ENCODE assay signal across 9 cellular contexts in the genomic region with DNA sequence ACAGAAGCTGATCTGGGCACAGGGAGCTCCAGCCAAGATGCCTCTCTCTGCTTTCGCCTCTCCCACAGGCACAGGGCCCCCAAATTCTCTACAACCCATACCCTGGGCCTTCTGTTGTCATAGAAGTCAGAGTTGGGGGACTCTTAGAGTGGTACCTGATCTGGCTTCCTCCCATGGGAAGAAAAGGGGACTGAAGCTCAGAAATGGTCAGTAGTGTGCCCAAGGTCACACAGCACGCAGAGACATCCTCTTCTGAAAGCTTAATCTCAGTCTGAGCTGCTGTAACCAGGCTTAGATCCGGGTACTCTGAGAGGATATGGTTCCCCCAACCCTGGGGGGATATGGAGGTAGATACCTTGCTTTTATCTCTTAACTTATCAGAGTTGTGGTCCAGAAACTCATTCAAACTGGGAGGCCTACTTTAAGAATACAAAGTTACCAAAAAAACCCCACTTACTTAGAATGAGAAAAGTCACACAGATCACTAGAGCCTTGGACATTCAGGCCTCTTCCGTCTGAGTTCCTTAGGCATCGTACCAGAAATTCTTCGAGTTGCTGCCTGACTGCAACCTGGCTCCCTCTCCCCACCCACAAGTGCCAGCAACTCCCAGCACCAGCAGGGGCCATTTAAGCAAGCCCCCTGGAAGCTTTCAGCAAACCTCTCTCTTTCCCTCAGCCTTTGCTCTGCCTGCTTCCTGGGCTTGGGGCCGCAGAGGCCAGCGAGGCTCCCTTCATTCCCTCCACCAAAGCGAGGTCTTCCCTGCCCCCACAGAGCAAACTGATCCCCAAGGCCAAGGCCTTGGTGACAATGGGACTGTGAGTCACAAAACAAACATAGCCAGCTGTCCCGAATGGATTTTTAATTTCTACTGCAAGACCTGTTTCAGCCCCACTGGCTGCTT. TPM values are rescaled to one million over a fixed set of nuclear protein-coding genes. Genes with fewer than 3 reads are reported as not detected.
A peak's percentile ranks its signal among the peaks of the same experiment; 100 is the strongest.
DNase-seq lines count a peak whose midpoint lies in the region; ATAC-seq and TF ChIP-seq lines count a peak whose summit lies in the region.
"Had no signal": no experiment of that assay in that cellular context is flagged by ENCODE, and none has a peak within 500 bp of the region (broad histone marks: within the 10 kb centered on the region; RNA-seq: fewer than 3 reads in every experiment).

No MANE protein-coding gene starts in this region.

- intact Hi-C loops in body of pancreas (cut with DNase I), result no loop called here

- H3K27me3 ChIP-seq in body of pancreas, result no peaks in the 10 kb centered on the region
- H3K27me3 ChIP-seq in skeletal muscle satellite cell (ENCODE audit: control insufficient read depth, insufficient read depth, low read length), result no peaks in the 10 kb centered on the region

- peak overlapping the region; percentile 92 to 99 (median 95) for H3K27ac ChIP-seq in body of pancreas

- ATAC-seq in body of pancreas (peak; percentile 76), HG03457 (IDR thresholded peaks at IDR 0.05; ENCODE audit: unreplicated experiment) (no peak)
- ATAC-seq: esophagus mucosa had no signal

- H3K36me3 ChIP-seq in body of pancreas (replicated peaks in 1 of 2; ENCODE audit: insufficient read depth in 1 of 2, low read depth in 2 of 2) (no peaks in the 10 kb centered on the region), skeletal muscle satellite cell (ENCODE audit: insufficient read depth, low read length) (no peaks in the 10 kb centered on the region)

- H3K4me2 ChIP-seq in skeletal muscle satellite cell (ENCODE audit: low read length), result peak overlapping the region; percentile 33

- peak; percentile 69 for DNase-seq in NCI-H82 (lab: John Stamatoyannopoulos, UW)
- no peak for DNase-seq in NCI-H82 treated with DMSO at 0.1 percent for 48 hours (lab: John Stamatoyannopoulos, UW; ENCODE audit: unreplicated experiment)
- peak; percentile 41 for DNase-seq in NCI-H2196 (lab: John Stamatoyannopoulos, UW; ENCODE audit: unreplicated experiment)
- DNase-seq in body of pancreas, result peak; percentile 86 to 95 (median 90)
- DNase-seq in iPS-NIHi11 (ENCODE audit: low spot score), result no peak
- DNase-seq in stimulated activated naive CD4-positive, alpha-beta T cell treated with Interleukin-2 at 50 U/mL for 16 hours (lab: John Stamatoyannopoulos, UW), result no peak

- peak; percentile 47 to 91 (median 83) for TF ChIP-seq POLR2A in body of pancreas (IDR thresholded peaks at IDR 0.05)

- H3K4me1 ChIP-seq in body of pancreas, result peaks cover 97% of the 10 kb centered on the region
- peaks cover 69% of the 10 kb centered on the region for H3K4me1 ChIP-seq in skeletal muscle satellite cell (ENCODE audit: control insufficient read depth, insufficient read depth, low read length)

- H3K4me3 ChIP-seq in body of pancreas (no peak overlapping the region), skeletal muscle satellite cell (ENCODE audit: low read length) (no peak overlapping the region)

- TF ChIP-seq CTCF in body of pancreas (IDR thresholded peaks at IDR 0.05), result no peak

- peak overlapping the region; percentile 17 for H3K9ac ChIP-seq in skeletal muscle satellite cell (ENCODE audit: low read depth, low read length)

- no peaks in the 10 kb centered on the region for H3K9me3 ChIP-seq in body of pancreas
- H3K9me3 ChIP-seq in skeletal muscle satellite cell (replicated peaks; ENCODE audit: low read length), result no peaks in the 10 kb centered on the region

- WGBS in body of pancreas, 2 donors, result 16 to 24% methylated on average over 10 of the region's 10 CpGs

RNA-seq across cellular contexts. Expression of gene KRT7, which starts 13.9 kb away (rescaled TPM):
- 100 to 1,000 TPM in 1 of 2 donors, 10 to 100 TPM in 1; 69.2 to 196 TPM for total RNA-seq in body of pancreas
- total RNA-seq in skeletal muscle satellite cell (2012; rRNA removed), result 2.3 and 12.5 TPM in 2 replicates

RNA-seq across cellular contexts. Expression of gene KRT86, which starts 27.5 kb away (rescaled TPM):
- total RNA-seq in body of pancreas, result 1 to 10 TPM; 1.8 to 8.6 TPM
- 0.22 TPM in 1 of 2 replicates, not detected in the other for total RNA-seq in skeletal muscle satellite cell (2012; rRNA removed)
- total RNA-seq: esophagus mucosa had no signal

RNA-seq across cellular contexts. Expression of gene KRT81, which starts 44.4 kb away (rescaled TPM):
- total RNA-seq in body of pancreas, result not detected
- total RNA-seq in skeletal muscle satellite cell (2012; rRNA removed), result under 0.01 TPM in 1 of 2 replicates, not detected in the other
- total RNA-seq: esophagus mucosa had no signal

RNA-seq across cellular contexts. Expression of gene KRT80, which starts 55.2 kb away (rescaled TPM):
- total RNA-seq in body of pancreas, result 10 to 100 TPM; 10.2 to 11.9 TPM
- total RNA-seq in skeletal muscle satellite cell (2012; rRNA removed), result under 0.01 and 1.5 TPM in 2 replicates

Comparison
In these comparisons a context has a peak if more than half of its experiments do, and no peak if none do; other contexts are left out.
1. DNase-seq: peak in NCI-H82 (single experiment), NCI-H2196 (single experiment) and body of pancreas (4 of 4); none in NCI-H82 treated with DMSO at 0.1 percent for 48 hours (single experiment), iPS-NIHi11 (single experiment) and stimulated activated naive CD4-positive, alpha-beta T cell treated with Interleukin-2 at 50 U/mL for 16 hours (single experiment).